In genomic region chr1:189596197-189596596, GRCh38 we compare ENCODE assay signal across 22 cellular contexts.
"Had no signal": no experiment of that assay in that cellular context is flagged by ENCODE, and none has a peak within 500 bp of the region (broad histone marks: within the 10 kb centered on the region; RNA-seq: fewer than 3 reads in every experiment).

No MANE protein-coding gene starts in this region.

- H3K9me3 Mint-ChIP-seq: activated CD4-positive, alpha-beta T cell treated with anti-CD3 and anti-CD28 coated beads, Interleukin-2, amount 10 ng/mL, durations not matched to agents 7 days and 5 days had no signal

- H3K27ac ChIP-seq: VCaP had no signal

- H3K27ac Mint-ChIP-seq: activated CD4-positive, alpha-beta memory T cell treated with anti-CD3 and anti-CD28 coated beads for 36 hours; activated CD4-positive, alpha-beta T cell treated with anti-CD3 and anti-CD28 coated beads, Interleukin-2, amount 10 ng/mL, durations not matched to agents 7 days and 5 days; activated naive CD4-positive, alpha-beta T cell treated with anti-CD3 and anti-CD28 coated beads for 36 hours; activated naive CD8-positive, alpha-beta T cell; activated T-helper 17 cell treated with anti-CD3 and anti-CD28 coated beads, Interleukin-2, amount 50 U/mL, for 72 hours had no signal

- H3K4me3 Mint-ChIP-seq: activated CD4-positive, alpha-beta memory T cell treated with anti-CD3 and anti-CD28 coated beads for 36 hours; activated CD4-positive, alpha-beta T cell treated with anti-CD3 and anti-CD28 coated beads, Interleukin-2, amount 10 ng/mL, durations not matched to agents 7 days and 5 days; activated naive CD4-positive, alpha-beta T cell treated with anti-CD3 and anti-CD28 coated beads for 36 hours; activated naive CD8-positive, alpha-beta T cell; activated T-helper 17 cell treated with anti-CD3 and anti-CD28 coated beads, Interleukin-2, amount 50 U/mL, for 72 hours had no signal

- H3K36me3 Mint-ChIP-seq: activated CD4-positive, alpha-beta memory T cell treated with anti-CD3 and anti-CD28 coated beads for 36 hours; activated naive CD8-positive, alpha-beta T cell had no signal

- H3K4me1 Mint-ChIP-seq: activated CD4-positive, alpha-beta T cell treated with anti-CD3 and anti-CD28 coated beads, Interleukin-2, amount 10 ng/mL, durations not matched to agents 7 days and 5 days; activated T-helper 17 cell treated with anti-CD3 and anti-CD28 coated beads, Interleukin-2, amount 50 U/mL, for 72 hours had no signal

- DNase-seq: activated CD4-positive, alpha-beta memory T cell treated with anti-CD3 and anti-CD28 coated beads for 36 hours; activated CD4-positive, alpha-beta T cell treated with anti-CD3 and anti-CD28 coated beads, Interleukin-2, amount 10 ng/mL, durations not matched to agents 7 days and 5 days; activated CD4-positive, CD25-positive, alpha-beta regulatory T cell; activated CD8-positive, alpha-beta memory T cell treated with anti-CD3 and anti-CD28 coated beads for 24 hours; activated gamma-delta T cell; activated naive CD4-positive, alpha-beta T cell treated with anti-CD3 and anti-CD28 coated beads for 36 hours; activated T-cell treated with anti-CD3 and anti-CD28 coated beads for 4 hours; activated T-cell treated with anti-CD3 and anti-CD28 coated beads, Interleukin-2, amount 50 U/mL, for 48 hours; central memory CD4-positive, alpha-beta T cell; MM.1S; NCI-H1436; NCI-H1694 treated with DMSO at 0.1 percent for 48 hours; NCI-H2029 treated with DMSO at 0.1 percent for 48 hours; NCI-H345; NCI-H510A; NCI-H526 treated with DMSO at 0.1 percent for 48 hours; NCI-H82; SIG-M5; T1000 had no signal

- H3K27me3 Mint-ChIP-seq: activated CD4-positive, alpha-beta memory T cell treated with anti-CD3 and anti-CD28 coated beads for 36 hours; activated CD4-positive, alpha-beta T cell treated with anti-CD3 and anti-CD28 coated beads, Interleukin-2, amount 10 ng/mL, durations not matched to agents 7 days and 5 days; activated naive CD8-positive, alpha-beta T cell; activated T-helper 17 cell treated with anti-CD3 and anti-CD28 coated beads, Interleukin-2, amount 50 U/mL, for 72 hours had no signal

- ATAC-seq: activated T-helper 17 cell treated with anti-CD3 and anti-CD28 coated beads, Interleukin-2, amount 50 U/mL, for 72 hours had no signal
